In genomic region chr1:32900956-32901822, GRCh38 we compare ENCODE assay signal across 8 cellular contexts.
A peak's percentile ranks its signal among the peaks of the same experiment; 100 is the strongest.
DNase-seq lines count a peak whose midpoint lies in the region; ATAC-seq and TF ChIP-seq lines count a peak whose summit lies in the region.

Gene TMEM54 (minus strand): TSS chr1:32901389. CDS start chr1:32901238, 151 bp downstream.

- no peak for ATAC-seq in HG03442 (IDR thresholded peaks at IDR 0.05; ENCODE audit: unreplicated experiment)
- ATAC-seq in HG03432 (IDR thresholded peaks at IDR 0.05; ENCODE audit: unreplicated experiment) = no peak

- CTCF ChIA-PET in RWPE1 (lab: Yijun Ruan, JAX) = interaction anchor here (0.5 to 1.5 kb wide), 5 partner anchors 8 to 657 kb away, joined by 3 read pairs; no protein-coding TSS in a partner anchor

- POLR2A ChIA-PET in RWPE1 (lab: Yijun Ruan, JAX; ENCODE audit: low non-redundant PET) = no interaction called here

- DNase-seq in activated T-cell treated with anti-CD3 and anti-CD28 coated beads, Interleukin-2, amount 50 U/mL, for 24 hours = peak; percentile 45
- DNase-seq in activated T-cell treated with anti-CD3 and anti-CD28 coated beads, Interleukin-2, amount 50 U/mL, for 1 hour = no peak
- DNase-seq in RWPE1 (ENCODE audit: low spot score) = peak; percentile 77
- no peak for DNase-seq in epithelial cell of prostate (ENCODE audit: low read depth, low spot score)
- DNase-seq in NCI-H2029 (lab: John Stamatoyannopoulos, UW) = no peak

- TF ChIP-seq CTCF in RWPE1 (conservative IDR thresholded peaks at IDR 0.05; ENCODE audit: low read depth) = no peak

- H3K9me3 ChIP-seq in mucosa of stomach (ENCODE audit: control insufficient read depth, low read length) = no peaks in the 10 kb centered on the region

- no peaks in the 10 kb centered on the region for H3K27me3 ChIP-seq in mucosa of stomach (ENCODE audit: control insufficient read depth, insufficient read depth, low read length)

- H3K9me3 Mint-ChIP-seq in activated T-cell treated with anti-CD3 and anti-CD28 coated beads, Interleukin-2, amount 50 U/mL, for 24 hours = no peaks in the 10 kb centered on the region

- peaks cover 9% of the 10 kb centered on the region for H3K4me1 Mint-ChIP-seq in activated T-cell treated with anti-CD3 and anti-CD28 coated beads, Interleukin-2, amount 50 U/mL, for 24 hours (ENCODE audit: low read depth)

- peak within 1 kb of the TSS; percentile 94 for H3K9ac ChIP-seq in mucosa of stomach (ENCODE audit: low read length)

- H3K36me3 Mint-ChIP-seq in activated T-cell treated with anti-CD3 and anti-CD28 coated beads, Interleukin-2, amount 50 U/mL, for 24 hours (ENCODE audit: low read depth) = no peaks in the 10 kb centered on the region

- peak within 1 kb of the TSS; percentile 68 for H3K4me3 Mint-ChIP-seq in activated T-cell treated with anti-CD3 and anti-CD28 coated beads, Interleukin-2, amount 50 U/mL, for 24 hours

- peak within 1 kb of the TSS; percentile 30 for H3K27ac ChIP-seq in RWPE1
- peak within 1 kb of the TSS; percentile 48 for H3K27ac ChIP-seq in epithelial cell of prostate

- no peak within 1 kb of the TSS for H3K27ac Mint-ChIP-seq in activated T-cell treated with anti-CD3 and anti-CD28 coated beads, Interleukin-2, amount 50 U/mL, for 24 hours

- H3K4me1 ChIP-seq in mucosa of stomach (ENCODE audit: control insufficient read depth, insufficient read depth, low read length) = peaks cover 44% of the 10 kb centered on the region

- no peaks in the 10 kb centered on the region for H3K36me3 ChIP-seq in mucosa of stomach (ENCODE audit: control insufficient read depth, insufficient read depth, low read length)

- peaks cover 58% of the 10 kb centered on the region for H3K27me3 Mint-ChIP-seq in activated T-cell treated with anti-CD3 and anti-CD28 coated beads, Interleukin-2, amount 50 U/mL, for 24 hours

- peak within 1 kb of the TSS; percentile 95 for H3K4me3 ChIP-seq in mucosa of stomach (ENCODE audit: low read length)

Comparison
In these comparisons a context has a peak if more than half of its experiments do, and no peak if none do; other contexts are left out.
1. DNase-seq: peak in activated T-cell treated with anti-CD3 and anti-CD28 coated beads, Interleukin-2, amount 50 U/mL, for 24 hours (single experiment) and RWPE1 (single experiment); none in activated T-cell treated with anti-CD3 and anti-CD28 coated beads, Interleukin-2, amount 50 U/mL, for 1 hour (single experiment), epithelial cell of prostate (single experiment) and NCI-H2029 (single experiment).